8 cellular contexts compared by ENCODE assay signal in genomic region chr10:103396789-103397087, GRCh38. TPM values are rescaled to one million over a fixed set of nuclear protein-coding genes. Genes with fewer than 3 reads are reported as not detected.
DNase-seq lines count a peak whose midpoint lies in the region; ATAC-seq, FAIRE-seq and TF ChIP-seq lines count a peak whose summit lies in the region.

No MANE protein-coding gene starts in this region.

- H3K4me1 ChIP-seq in HepG2 (ENCODE audit: insufficient read depth, low read length), result peaks cover 49% of the 10 kb centered on the region
- H3K4me1 ChIP-seq in thyroid gland, result peaks cover 20 to 21% of the 10 kb centered on the region in 2 donors

- no peaks in the 10 kb centered on the region for H3K27me3 Mint-ChIP-seq in activated T-cell treated with anti-CD3 and anti-CD28 coated beads, Interleukin-2, amount 50 U/mL, for 4 hours (ENCODE audit: low read depth)
- H3K27me3 Mint-ChIP-seq in activated naive CD8-positive, alpha-beta T cell treated with anti-CD3 and anti-CD28 coated beads, Interleukin-2, amount 50 U/mL, for 24 hours, result no peaks in the 10 kb centered on the region

- no peak for TF ChIP-seq POLR2A in HepG2 (IDR thresholded peaks at IDR 0.05; ENCODE audit: insufficient read depth in 1 of 2, low read depth in 2 of 2, low read length in 2 of 2)
- no peak for TF ChIP-seq POLR2A in thyroid gland (IDR thresholded peaks at IDR 0.05)

- H4K20me1 ChIP-seq in HepG2 (ENCODE audit: insufficient read depth, low read length), result no peaks in the 10 kb centered on the region

- in situ Hi-C loops in HepG2 (cut with HindIII; ENCODE audit: extremely low pct_ligation_motif_present, low pct_unique_long_range_greater_than_20kb), result no loop called here

- no peak for TF ChIP-seq CTCF in HepG2 (CRISPR knock-in tag; IDR thresholded peaks at IDR 0.05)
- TF ChIP-seq CTCF in thyroid gland (IDR thresholded peaks at IDR 0.05), result no peak

- H3K9me3 Mint-ChIP-seq in activated T-cell treated with anti-CD3 and anti-CD28 coated beads, Interleukin-2, amount 50 U/mL, for 4 hours, result no peaks in the 10 kb centered on the region
- no peaks in the 10 kb centered on the region for H3K9me3 Mint-ChIP-seq in activated naive CD8-positive, alpha-beta T cell treated with anti-CD3 and anti-CD28 coated beads, Interleukin-2, amount 50 U/mL, for 24 hours

- peak overlapping the region; percentile 90 for H3K4me3 Mint-ChIP-seq in activated T-cell treated with anti-CD3 and anti-CD28 coated beads, Interleukin-2, amount 50 U/mL, for 4 hours
- peak overlapping the region; percentile 95 for H3K4me3 Mint-ChIP-seq in activated naive CD8-positive, alpha-beta T cell treated with anti-CD3 and anti-CD28 coated beads, Interleukin-2, amount 50 U/mL, for 24 hours

- peaks cover 44% of the 10 kb centered on the region for H3K36me3 Mint-ChIP-seq in activated T-cell treated with anti-CD3 and anti-CD28 coated beads, Interleukin-2, amount 50 U/mL, for 4 hours (ENCODE audit: insufficient read depth)
- peaks cover 70% of the 10 kb centered on the region for H3K36me3 Mint-ChIP-seq in activated naive CD8-positive, alpha-beta T cell treated with anti-CD3 and anti-CD28 coated beads, Interleukin-2, amount 50 U/mL, for 24 hours (ENCODE audit: low read depth)

- H3K79me2 ChIP-seq in HepG2 (ENCODE audit: insufficient read depth, low read length), result peaks cover 55% of the 10 kb centered on the region

- H3K27ac ChIP-seq in HepG2 (ENCODE audit: extremely low read length, insufficient read depth, low read length), result peak overlapping the region; percentile 55
- peak overlapping the region in 1 of 3 donors; percentile 64 for H3K27ac ChIP-seq in thyroid gland

- H3K9ac ChIP-seq in HepG2 (ENCODE audit: insufficient read depth, low read depth, low read length), result peak overlapping the region; percentile 93

- 0 out of 2 replicates have a peak, but pooled peaks have one; percentile 26 for TF ChIP-seq RAD21 in HepG2 (CRISPR knock-in tag; IDR thresholded peaks at IDR 0.05)

- no peak for DNase-seq in activated T-cell treated with anti-CD3 and anti-CD28 coated beads, Interleukin-2, amount 50 U/mL, for 4 hours
- DNase-seq in activated T-cell treated with anti-CD3 and anti-CD28 coated beads, Interleukin-2, amount 50 U/mL, for 1 hour, result no peak
- no peak for DNase-seq in activated naive CD8-positive, alpha-beta T cell treated with anti-CD3 and anti-CD28 coated beads, Interleukin-2, amount 50 U/mL, for 24 hours
- DNase-seq in HepG2 (ENCODE audit: low spot score), result no peak
- DNase-seq in thyroid gland, result no peak
- no peak for DNase-seq in retina
- DNase-seq in hypothalamus (lab: John Stamatoyannopoulos, UW), result no peak

- peak overlapping the region; percentile 71 to 94 (median 84) for H3K4me3 ChIP-seq in HepG2 (replicated peaks in 1 of 3; ENCODE audit: insufficient read depth in 1 of 3, low read depth in 2 of 3, low read length in 3 of 3)
- H3K4me3 ChIP-seq in thyroid gland (replicated peaks in 1 of 3), result peak overlapping the region; percentile 31 to 87 (median 51)

- H3K4me1 Mint-ChIP-seq in activated T-cell treated with anti-CD3 and anti-CD28 coated beads, Interleukin-2, amount 50 U/mL, for 4 hours (ENCODE audit: low read depth), result peaks cover 53% of the 10 kb centered on the region
- peaks cover 62% of the 10 kb centered on the region for H3K4me1 Mint-ChIP-seq in activated naive CD8-positive, alpha-beta T cell treated with anti-CD3 and anti-CD28 coated beads, Interleukin-2, amount 50 U/mL, for 24 hours

- no peaks in the 10 kb centered on the region; a peak in 1 of 5 replicates for H3K27me3 ChIP-seq in HepG2 (ENCODE audit: control insufficient read depth in 1 of 2, insufficient read depth in 2 of 2, low read length in 2 of 2)
- H3K27me3 ChIP-seq in thyroid gland, result no peaks in the 10 kb centered on the region

- no peak for FAIRE-seq in HepG2 (lab: Jason Lieb, UNC)

- H3K9me3 ChIP-seq in HepG2 (ENCODE audit: low read length), result no peaks in the 10 kb centered on the region
- H3K9me3 ChIP-seq in thyroid gland, result no peaks in the 10 kb centered on the region

- H3K27ac Mint-ChIP-seq in activated naive CD8-positive, alpha-beta T cell treated with anti-CD3 and anti-CD28 coated beads, Interleukin-2, amount 50 U/mL, for 24 hours, result peak overlapping the region; percentile 97

- no peak for ATAC-seq in activated T-cell treated with anti-CD3 and anti-CD28 coated beads, Interleukin-2, amount 50 U/mL, for 4 hours
- no peak for ATAC-seq in activated naive CD8-positive, alpha-beta T cell treated with anti-CD3 and anti-CD28 coated beads, Interleukin-2, amount 50 U/mL, for 24 hours
- no peak for ATAC-seq in HepG2
- ATAC-seq in GM21528 (IDR thresholded peaks at IDR 0.05; ENCODE audit: low FRiP score, unreplicated experiment), result no peak

- WGBS in HepG2 (ENCODE audit: low lambda C conversion rate), result 1% methylated on average over 3 of the region's 8 CpGs
- WGBS in thyroid gland, 2 donors, result 0% methylated on average over 8 of the region's 8 CpGs

- BruUV-seq in HepG2 (replicated peaks; lab: Mats Ljungman, UMichigan), result TSS peak; percentile 85

- H3K4me2 ChIP-seq in HepG2 (ENCODE audit: low read depth, low read length), result peak overlapping the region; percentile 88

- H2AFZ ChIP-seq in HepG2 (ENCODE audit: low read length), result peak overlapping the region; percentile 75

- TF ChIP-seq EP300 in HepG2 (IDR thresholded peaks at IDR 0.05; ENCODE audit: low read depth in 2 of 2, low read length in 2 of 2) (no peak), HepG2 (CRISPR knock-in tag; IDR thresholded peaks at IDR 0.05; ENCODE audit: borderline replicate concordance) (no peak)

- peaks cover 6 to 36% of the 10 kb centered on the region in 2 experiments; a peak in 4 of 5 replicates for H3K36me3 ChIP-seq in HepG2 (replicated peaks in 1 of 2; ENCODE audit: control insufficient read depth in 1 of 2, insufficient read depth in 2 of 2, low read length in 2 of 2)
- peaks cover 2 to 25% of the 10 kb centered on the region in 2 donors for H3K36me3 ChIP-seq in thyroid gland

- POLR2A ChIA-PET in HepG2 (lab: Yijun Ruan, JAX), result interaction anchor here (0.8 to 1.8 kb wide), 10 partner anchors 9 to 265 kb away, joined by 3 to 10 read pairs (median 4); partner anchors contain the start of genes PCGF6 and TAF5

- CTCF ChIA-PET in HepG2 (lab: Yijun Ruan, JAX; ENCODE audit: low intra/inter-chr PET ratio, low total read pairs), result no interaction called here

- intact Hi-C loops in HepG2 (cut with micrococcal nuclease; ENCODE audit: unreplicated experiment), result no loop called here
- intact Hi-C loops in thyroid gland (cut with DNase I), result no loop called here

RNA-seq across cellular contexts. Expression of gene PDCD11, which starts 0.3 kb away (rescaled TPM):
- 100 to 1,000 TPM; 122 to 127 (median 124) TPM for total RNA-seq in activated T-cell treated with anti-CD3 and anti-CD28 coated beads, Interleukin-2, amount 50 U/mL, for 4 hours
- total RNA-seq in HepG2 (2016; rRNA removed; fragmentation: Illumina TruSeq; extraction: Trizol), result 40.3 and 52.8 TPM in 2 replicates
- 27.0 and 30.8 TPM in 2 replicates for total RNA-seq in HepG2 (2016; cell fraction: cytosol; rRNA removed; fragmentation: Illumina TruSeq; extraction: Trizol; ENCODE audit: low read depth)
- total RNA-seq in HepG2 (2016; cell fraction: insoluble cytoplasmic fraction; rRNA removed; fragmentation: Illumina TruSeq; extraction: Trizol), result 34.1 and 54.5 TPM in 2 replicates
- 18.0 and 20.8 TPM in 2 replicates for total RNA-seq in HepG2 (2016; cell fraction: membrane; rRNA removed; fragmentation: Illumina TruSeq; extraction: Trizol)
- total RNA-seq in HepG2 (2016; cell fraction: nucleus; rRNA removed; fragmentation: Illumina TruSeq; extraction: Trizol), result 98.0 and 102 TPM in 2 replicates
- polyA plus RNA-seq in HepG2 (2011; rRNA removed), result 12.8 and 17.7 TPM in 2 replicates
- polyA plus RNA-seq in HepG2 (2011; cell fraction: cytosol; rRNA removed), result 9.6 and 9.7 TPM in 2 replicates
- polyA plus RNA-seq in HepG2 (2011; cell fraction: nucleus; rRNA removed), result 42.8 and 48.5 TPM in 2 replicates
- 17.7 and 25.7 TPM in 2 replicates for polyA plus RNA-seq in HepG2 (2012)
- polyA plus RNA-seq in HepG2 (2016; cell fraction: cytosol; fragmentation: Illumina TruSeq; extraction: Trizol; ENCODE audit: low read depth), result 3.2 and 3.6 TPM in 2 replicates
- polyA plus RNA-seq in HepG2 (2016; cell fraction: insoluble cytoplasmic fraction; fragmentation: Illumina TruSeq; extraction: Trizol; ENCODE audit: low read depth), result 22.1 and 22.5 TPM in 2 replicates
- polyA plus RNA-seq in HepG2 (2016; cell fraction: membrane; fragmentation: Illumina TruSeq; extraction: Trizol; ENCODE audit: low read depth), result 5.0 and 5.4 TPM in 2 replicates
- polyA plus RNA-seq in HepG2 (2016; cell fraction: nucleus; fragmentation: Illumina TruSeq; extraction: Trizol; ENCODE audit: insufficient read depth, low read depth), result 93.1 and 111 TPM in 2 replicates
- 43.3 and 78.6 TPM in 2 replicates for polyA minus RNA-seq in HepG2 (2011; rRNA and poly(A)+ RNA removed; ENCODE audit: low replicate concordance)
- polyA minus RNA-seq in HepG2 (2011; cell fraction: cytosol; rRNA and poly(A)+ RNA removed), result 18.0 and 22.6 TPM in 2 replicates
- polyA minus RNA-seq in HepG2 (2011; cell fraction: nucleus; rRNA and poly(A)+ RNA removed), result 41.7 and 65.8 TPM in 2 replicates
- 10 to 100 TPM; 15.6 to 20.9 (median 19.0) TPM for total RNA-seq in thyroid gland

RNA-seq across cellular contexts. Expression of gene ATP5MK, which starts 0.5 kb away (rescaled TPM):
- 100 to 1,000 TPM; 426 to 450 (median 433) TPM for total RNA-seq in activated T-cell treated with anti-CD3 and anti-CD28 coated beads, Interleukin-2, amount 50 U/mL, for 4 hours
- total RNA-seq in HepG2 (2016; rRNA removed; fragmentation: Illumina TruSeq; extraction: Trizol) (517 and 673 TPM in 2 replicates), thyroid gland (100 to 1,000 TPM; 127 to 604 (median 265) TPM)
- 258 and 328 TPM in 2 replicates for total RNA-seq in HepG2 (2016; cell fraction: cytosol; rRNA removed; fragmentation: Illumina TruSeq; extraction: Trizol; ENCODE audit: low read depth)
- 493 and 717 TPM in 2 replicates for total RNA-seq in HepG2 (2016; cell fraction: insoluble cytoplasmic fraction; rRNA removed; fragmentation: Illumina TruSeq; extraction: Trizol)
- 437 and 464 TPM in 2 replicates for total RNA-seq in HepG2 (2016; cell fraction: membrane; rRNA removed; fragmentation: Illumina TruSeq; extraction: Trizol)
- total RNA-seq in HepG2 (2016; cell fraction: nucleus; rRNA removed; fragmentation: Illumina TruSeq; extraction: Trizol), result 157 and 178 TPM in 2 replicates
- polyA plus RNA-seq in HepG2 (2011; rRNA removed), result 276 and 312 TPM in 2 replicates
- polyA plus RNA-seq in HepG2 (2011; cell fraction: cytosol; rRNA removed), result 160 and 250 TPM in 2 replicates
- polyA plus RNA-seq in HepG2 (2011; cell fraction: nucleus; rRNA removed), result 31.3 and 53.0 TPM in 2 replicates
- polyA plus RNA-seq in HepG2 (2012), result 263 and 341 TPM in 2 replicates
- polyA plus RNA-seq in HepG2 (2016; cell fraction: cytosol; fragmentation: Illumina TruSeq; extraction: Trizol; ENCODE audit: low read depth), result 314 and 388 TPM in 2 replicates
- 638 and 679 TPM in 2 replicates for polyA plus RNA-seq in HepG2 (2016; cell fraction: insoluble cytoplasmic fraction; fragmentation: Illumina TruSeq; extraction: Trizol; ENCODE audit: low read depth)
- polyA plus RNA-seq in HepG2 (2016; cell fraction: membrane; fragmentation: Illumina TruSeq; extraction: Trizol; ENCODE audit: low read depth), result 396 and 455 TPM in 2 replicates
- 274 and 284 TPM in 2 replicates for polyA plus RNA-seq in HepG2 (2016; cell fraction: nucleus; fragmentation: Illumina TruSeq; extraction: Trizol; ENCODE audit: insufficient read depth, low read depth)
- 11.6 and 27.9 TPM in 2 replicates for polyA minus RNA-seq in HepG2 (2011; rRNA and poly(A)+ RNA removed; ENCODE audit: low replicate concordance)
- 25.3 and 27.0 TPM in 2 replicates for polyA minus RNA-seq in HepG2 (2011; cell fraction: cytosol; rRNA and poly(A)+ RNA removed)
- polyA minus RNA-seq in HepG2 (2011; cell fraction: nucleus; rRNA and poly(A)+ RNA removed), result 14.5 and 28.2 TPM in 2 replicates

RNA-seq across cellular contexts. Expression of gene TAF5, which starts 29.0 kb away (rescaled TPM):
- total RNA-seq in activated T-cell treated with anti-CD3 and anti-CD28 coated beads, Interleukin-2, amount 50 U/mL, for 4 hours, result 1 to 10 TPM; 6.9 to 9.6 (median 7.8) TPM
- total RNA-seq in HepG2 (2016; rRNA removed; fragmentation: Illumina TruSeq; extraction: Trizol) (8.7 and 13.6 TPM in 2 replicates), thyroid gland (1 to 10 TPM; 4.0 to 7.0 (median 6.2) TPM)
- 1.2 TPM in 2 replicates for total RNA-seq in HepG2 (2016; cell fraction: cytosol; rRNA removed; fragmentation: Illumina TruSeq; extraction: Trizol; ENCODE audit: low read depth)
- total RNA-seq in HepG2 (2016; cell fraction: insoluble cytoplasmic fraction; rRNA removed; fragmentation: Illumina TruSeq; extraction: Trizol), result 8.2 and 11.9 TPM in 2 replicates
- 2.8 and 2.9 TPM in 2 replicates for total RNA-seq in HepG2 (2016; cell fraction: membrane; rRNA removed; fragmentation: Illumina TruSeq; extraction: Trizol)
- total RNA-seq in HepG2 (2016; cell fraction: nucleus; rRNA removed; fragmentation: Illumina TruSeq; extraction: Trizol), result 5.1 and 5.4 TPM in 2 replicates
- 2.6 and 3.8 TPM in 2 replicates for polyA plus RNA-seq in HepG2 (2011; rRNA removed)
- polyA plus RNA-seq in HepG2 (2011; cell fraction: cytosol; rRNA removed), result 1.9 and 2.2 TPM in 2 replicates
- polyA plus RNA-seq in HepG2 (2011; cell fraction: nucleus; rRNA removed), result 1.5 and 1.6 TPM in 2 replicates
- 3.3 and 4.6 TPM in 2 replicates for polyA plus RNA-seq in HepG2 (2012)
- 0.42 and 0.52 TPM in 2 replicates for polyA plus RNA-seq in HepG2 (2016; cell fraction: cytosol; fragmentation: Illumina TruSeq; extraction: Trizol; ENCODE audit: low read depth)
- polyA plus RNA-seq in HepG2 (2016; cell fraction: insoluble cytoplasmic fraction; fragmentation: Illumina TruSeq; extraction: Trizol; ENCODE audit: low read depth), result 10.3 and 10.8 TPM in 2 replicates
- polyA plus RNA-seq in HepG2 (2016; cell fraction: membrane; fragmentation: Illumina TruSeq; extraction: Trizol; ENCODE audit: low read depth), result 1.1 and 1.3 TPM in 2 replicates
- 5.9 and 6.2 TPM in 2 replicates for polyA plus RNA-seq in HepG2 (2016; cell fraction: nucleus; fragmentation: Illumina TruSeq; extraction: Trizol; ENCODE audit: insufficient read depth, low read depth)
- polyA minus RNA-seq in HepG2 (2011; rRNA and poly(A)+ RNA removed; ENCODE audit: low replicate concordance), result 3.8 and 4.9 TPM in 2 replicates
- 3.6 and 4.0 TPM in 2 replicates for polyA minus RNA-seq in HepG2 (2011; cell fraction: cytosol; rRNA and poly(A)+ RNA removed)
- polyA minus RNA-seq in HepG2 (2011; cell fraction: nucleus; rRNA and poly(A)+ RNA removed), result 3.0 and 3.5 TPM in 2 replicates

RNA-seq across cellular contexts. Expression of gene PCGF6, which starts 45.8 kb away (rescaled TPM):
- 10 to 100 TPM; 15.8 to 18.1 (median 16.9) TPM for total RNA-seq in activated T-cell treated with anti-CD3 and anti-CD28 coated beads, Interleukin-2, amount 50 U/mL, for 4 hours
- total RNA-seq in HepG2 (2016; rRNA removed; fragmentation: Illumina TruSeq; extraction: Trizol), result 19.4 and 24.7 TPM in 2 replicates
- total RNA-seq in HepG2 (2016; cell fraction: cytosol; rRNA removed; fragmentation: Illumina TruSeq; extraction: Trizol; ENCODE audit: low read depth), result 5.7 and 6.2 TPM in 2 replicates
- 19.8 and 24.3 TPM in 2 replicates for total RNA-seq in HepG2 (2016; cell fraction: insoluble cytoplasmic fraction; rRNA removed; fragmentation: Illumina TruSeq; extraction: Trizol)
- total RNA-seq in HepG2 (2016; cell fraction: membrane; rRNA removed; fragmentation: Illumina TruSeq; extraction: Trizol), result 9.7 and 9.9 TPM in 2 replicates
- total RNA-seq in HepG2 (2016; cell fraction: nucleus; rRNA removed; fragmentation: Illumina TruSeq; extraction: Trizol), result 11.8 and 13.2 TPM in 2 replicates
- 4.5 and 5.2 TPM in 2 replicates for polyA plus RNA-seq in HepG2 (2011; rRNA removed)
- 2.2 and 3.7 TPM in 2 replicates for polyA plus RNA-seq in HepG2 (2011; cell fraction: cytosol; rRNA removed)
- polyA plus RNA-seq in HepG2 (2011; cell fraction: nucleus; rRNA removed), result 2.1 and 2.3 TPM in 2 replicates
- polyA plus RNA-seq in HepG2 (2012), result 5.9 and 9.4 TPM in 2 replicates
- 2.9 and 3.1 TPM in 2 replicates for polyA plus RNA-seq in HepG2 (2016; cell fraction: cytosol; fragmentation: Illumina TruSeq; extraction: Trizol; ENCODE audit: low read depth)
- 20.9 and 24.5 TPM in 2 replicates for polyA plus RNA-seq in HepG2 (2016; cell fraction: insoluble cytoplasmic fraction; fragmentation: Illumina TruSeq; extraction: Trizol; ENCODE audit: low read depth)
- polyA plus RNA-seq in HepG2 (2016; cell fraction: membrane; fragmentation: Illumina TruSeq; extraction: Trizol; ENCODE audit: low read depth), result 6.6 and 7.2 TPM in 2 replicates
- polyA plus RNA-seq in HepG2 (2016; cell fraction: nucleus; fragmentation: Illumina TruSeq; extraction: Trizol; ENCODE audit: insufficient read depth, low read depth), result 13.5 and 14.1 TPM in 2 replicates
- polyA minus RNA-seq in HepG2 (2011; rRNA and poly(A)+ RNA removed; ENCODE audit: low replicate concordance), result 1.9 and 6.4 TPM in 2 replicates
- polyA minus RNA-seq in HepG2 (2011; cell fraction: cytosol; rRNA and poly(A)+ RNA removed), result 3.4 and 3.9 TPM in 2 replicates
- polyA minus RNA-seq in HepG2 (2011; cell fraction: nucleus; rRNA and poly(A)+ RNA removed), result 7.9 and 9.8 TPM in 2 replicates
- total RNA-seq in thyroid gland, result 10 to 100 TPM in 1 of 4 donors, 1 to 10 TPM in 3; 5.8 to 10.8 (median 9.6) TPM

RNA-seq across cellular contexts. Expression of gene CALHM2, which starts 55.4 kb away (rescaled TPM):
- 1 to 10 TPM; 2.8 to 6.0 (median 3.8) TPM for total RNA-seq in activated T-cell treated with anti-CD3 and anti-CD28 coated beads, Interleukin-2, amount 50 U/mL, for 4 hours
- not detected in 2 replicates for total RNA-seq in HepG2 (2016; rRNA removed; fragmentation: Illumina TruSeq; extraction: Trizol)
- total RNA-seq in HepG2 (2016; cell fraction: cytosol; rRNA removed; fragmentation: Illumina TruSeq; extraction: Trizol; ENCODE audit: low read depth), result not detected in 2 replicates
- total RNA-seq in HepG2 (2016; cell fraction: insoluble cytoplasmic fraction; rRNA removed; fragmentation: Illumina TruSeq; extraction: Trizol), result 0.06 TPM in 1 of 2 replicates, not detected in the other
- total RNA-seq in HepG2 (2016; cell fraction: membrane; rRNA removed; fragmentation: Illumina TruSeq; extraction: Trizol), result 0.10 TPM in 1 of 2 replicates, not detected in the other
- total RNA-seq in HepG2 (2016; cell fraction: nucleus; rRNA removed; fragmentation: Illumina TruSeq; extraction: Trizol), result not detected in 2 replicates
- 0.15 TPM in 1 of 2 replicates, not detected in the other for polyA plus RNA-seq in HepG2 (2011; rRNA removed)
- polyA plus RNA-seq in HepG2 (2011; cell fraction: cytosol; rRNA removed), result 0.09 and 0.15 TPM in 2 replicates
- polyA plus RNA-seq in HepG2 (2011; cell fraction: nucleus; rRNA removed), result 0.09 and 0.19 TPM in 2 replicates
- 0.24 and 0.43 TPM in 2 replicates for polyA plus RNA-seq in HepG2 (2012)
- polyA plus RNA-seq in HepG2 (2016; cell fraction: cytosol; fragmentation: Illumina TruSeq; extraction: Trizol; ENCODE audit: low read depth), result not detected in 2 replicates
- polyA plus RNA-seq in HepG2 (2016; cell fraction: insoluble cytoplasmic fraction; fragmentation: Illumina TruSeq; extraction: Trizol; ENCODE audit: low read depth), result not detected in 2 replicates
- 0.17 TPM in 1 of 2 replicates, not detected in the other for polyA plus RNA-seq in HepG2 (2016; cell fraction: membrane; fragmentation: Illumina TruSeq; extraction: Trizol; ENCODE audit: low read depth)
- polyA plus RNA-seq in HepG2 (2016; cell fraction: nucleus; fragmentation: Illumina TruSeq; extraction: Trizol; ENCODE audit: insufficient read depth, low read depth), result not detected in 2 replicates
- 0.24 and 3.0 TPM in 2 replicates for polyA minus RNA-seq in HepG2 (2011; rRNA and poly(A)+ RNA removed; ENCODE audit: low replicate concordance)
- not detected in 2 replicates for polyA minus RNA-seq in HepG2 (2011; cell fraction: cytosol; rRNA and poly(A)+ RNA removed)
- not detected in 2 replicates for polyA minus RNA-seq in HepG2 (2011; cell fraction: nucleus; rRNA and poly(A)+ RNA removed)
- 10 to 100 TPM; 16.0 to 47.3 (median 32.8) TPM for total RNA-seq in thyroid gland
